ENCODE assay signal across 22 cellular contexts in genomic region chr1:2215329-2215728, GRCh38. TPM values are rescaled to one million over a fixed set of nuclear protein-coding genes. Genes with fewer than 3 reads are reported as not detected.
DNase-seq lines count a peak whose midpoint lies in the region; ATAC-seq and TF ChIP-seq lines count a peak whose summit lies in the region.
"Had no signal": no experiment of that assay in that cellular context is flagged by ENCODE, and none has a peak within 500 bp of the region (broad histone marks: within the 10 kb centered on the region; RNA-seq: fewer than 3 reads in every experiment).

No MANE protein-coding gene starts in this region.

- ATAC-seq in heart right ventricle: no peak
- ATAC-seq in left cardiac atrium: no peak
- ATAC-seq: activated T-cell treated with anti-CD3 and anti-CD28 coated beads, Interleukin-2, amount 50 U/mL, for 4 hours; CD8-positive, alpha-beta T cell; T-helper 17 cell had no signal

- H3K27ac ChIP-seq in heart right ventricle (peak overlapping the region in 8 of 10 donors; percentile 95 to 100 (median 98)), mesodermal cell (ENCODE audit: low read depth, low read length, severe bottlenecking) (peak overlapping the region; percentile 100), stomach smooth muscle (ENCODE audit: low read length) (no peak overlapping the region)
- no peak overlapping the region for H3K27ac ChIP-seq in effector memory CD4-positive, alpha-beta T cell (ENCODE audit: insufficient read depth, low read length, poor library complexity, severe bottlenecking)

- WGBS in heart right ventricle, 2 donors: 90 to 94% methylated on average over 14 of the region's 14 CpGs
- 94 to 96% methylated on average over 13 to 14 of the region's 14 CpGs for WGBS in mesodermal cell (ENCODE audit: insufficient coverage in 2 of 2), 2 experiments

- intact Hi-C loops in heart right ventricle (cut with DNase I): no loop called here
- intact Hi-C loops in left cardiac atrium (cut with DNase I): no loop called here
- intact Hi-C loops in posterior cingulate gyrus (cut with DNase I): no loop called here

- no peaks in the 10 kb centered on the region for H3K9me3 ChIP-seq in heart right ventricle
- peaks cover 4% of the 10 kb centered on the region for H3K9me3 ChIP-seq in mesodermal cell (ENCODE audit: control insufficient read depth, low read length)
- H3K9me3 ChIP-seq in stomach smooth muscle (ENCODE audit: control insufficient read depth in 2 of 2, low read length in 2 of 2): no peaks in the 10 kb centered on the region
- no peaks in the 10 kb centered on the region for H3K9me3 ChIP-seq in effector memory CD4-positive, alpha-beta T cell (ENCODE audit: control insufficient read depth, low read length)
- H3K9me3 ChIP-seq: SK-N-SH had no signal

- DNase-seq in heart right ventricle: peak in 1 of 2 donors; percentile 20
- DNase-seq in left cardiac atrium: no peak
- no peak for DNase-seq in posterior cingulate gyrus
- DNase-seq in dedifferentiated amniotic fluid mesenchymal stem cell (ENCODE audit: extremely low spot score): no peak
- no peak for DNase-seq in effector memory CD4-positive, alpha-beta T cell
- no peak for DNase-seq in OCI-M2 (lab: John Stamatoyannopoulos, UW; ENCODE audit: unreplicated experiment)
- DNase-seq: activated CD4-positive, alpha-beta T cell treated with anti-CD3 and anti-CD28 coated beads for 4 hours; activated T-cell treated with anti-CD3 and anti-CD28 coated beads, Interleukin-2, amount 50 U/mL, for 4 hours; AML-193; CD8-positive, alpha-beta T cell; cortex of kidney; DMS153; glutamatergic neuron; natural killer cell; NCI-H1105 treated with DMSO at 0.1 percent for 48 hours; NCI-H2029 treated with DMSO at 0.1 percent for 48 hours; NCI-H226; T-helper 17 cell had no signal

- H3K36me3 ChIP-seq in heart right ventricle (no peaks in the 10 kb centered on the region), mesodermal cell (ENCODE audit: control insufficient read depth, insufficient read depth, low read length) (no peaks in the 10 kb centered on the region), stomach smooth muscle (ENCODE audit: control insufficient read depth in 2 of 2, insufficient read depth in 2 of 2, low read length in 2 of 2) (no peaks in the 10 kb centered on the region)
- H3K36me3 ChIP-seq in effector memory CD4-positive, alpha-beta T cell (ENCODE audit: control insufficient read depth, insufficient read depth, low read length): no peaks in the 10 kb centered on the region

- H3K27me3 ChIP-seq in heart right ventricle (no peaks in the 10 kb centered on the region), stomach smooth muscle (ENCODE audit: control insufficient read depth in 1 of 2, insufficient read depth in 2 of 2, low read length in 2 of 2) (no peaks in the 10 kb centered on the region)
- H3K27me3 ChIP-seq in effector memory CD4-positive, alpha-beta T cell (replicated peaks; ENCODE audit: control insufficient read depth, insufficient read depth, low read length, poor library complexity, severe bottlenecking): no peaks in the 10 kb centered on the region

- H3K9ac ChIP-seq in stomach smooth muscle (ENCODE audit: low read length in 2 of 2): peak overlapping the region; percentile 29 to 86
- H3K9ac ChIP-seq: parathyroid adenoma, SK-N-SH had no signal

- H3K4me1 ChIP-seq in heart right ventricle (peaks cover 24 to 51% (median 39%) of the 10 kb centered on the region in 9 donors), mesodermal cell (ENCODE audit: control insufficient read depth, insufficient read depth, low read length, poor library complexity, severe bottlenecking) (peaks cover 29% of the 10 kb centered on the region), stomach smooth muscle (ENCODE audit: control insufficient read depth, insufficient read depth, low read length) (peaks cover 34% of the 10 kb centered on the region)
- peaks cover 12% of the 10 kb centered on the region for H3K4me1 ChIP-seq in effector memory CD4-positive, alpha-beta T cell (ENCODE audit: control insufficient read depth, insufficient read depth, low read length, poor library complexity, severe bottlenecking)

- no peak overlapping the region for H3K4me3 ChIP-seq in heart right ventricle
- no peak overlapping the region for H3K4me3 ChIP-seq in mesodermal cell (ENCODE audit: extremely low read depth, insufficient read depth, low read length, poor library complexity, severe bottlenecking)
- no peak overlapping the region for H3K4me3 ChIP-seq in stomach smooth muscle (ENCODE audit: low read length in 2 of 2)
- H3K4me3 ChIP-seq in effector memory CD4-positive, alpha-beta T cell (ENCODE audit: insufficient read depth, low read depth, low read length, poor library complexity, severe bottlenecking): no peak overlapping the region

- TF ChIP-seq CTCF in heart right ventricle (IDR thresholded peaks at IDR 0.05): no peak

RNA-seq across cellular contexts. Expression of gene SKI, which starts 12.8 kb away (rescaled TPM):
- total RNA-seq in heart right ventricle (10 to 100 TPM; 29.4 to 50.9 (median 38.3) TPM), left cardiac atrium (10 to 100 TPM; 47.1 to 66.9 TPM)
- polyA plus RNA-seq in heart right ventricle: 10 to 100 TPM; 13.8 to 16.6 TPM
- polyA plus RNA-seq in mesodermal cell (2013, experiment 1 of 2): 38.8 TPM
- polyA plus RNA-seq in mesodermal cell (2013, experiment 2 of 2): 30.8 TPM

RNA-seq across cellular contexts. Expression of gene FAAP20, which starts 20.8 kb away (rescaled TPM):
- total RNA-seq in heart right ventricle: 10 to 100 TPM; 30.9 to 47.6 (median 38.3) TPM
- polyA plus RNA-seq in heart right ventricle: 10 to 100 TPM; 83.0 to 83.6 TPM
- 10 to 100 TPM; 35.4 to 41.4 TPM for total RNA-seq in left cardiac atrium
- polyA plus RNA-seq in mesodermal cell (2013, experiment 1 of 2): 106 TPM
- 81.5 TPM for polyA plus RNA-seq in mesodermal cell (2013, experiment 2 of 2)

Comparison
In these comparisons a context has a peak if more than half of its experiments do, and no peak if none do; other contexts are left out.
1. H3K27ac ChIP-seq: peak in heart right ventricle (8 of 10) and mesodermal cell (single experiment); none in stomach smooth muscle (single experiment) and effector memory CD4-positive, alpha-beta T cell (single experiment).